Comparison of ENCODE assay signal across 27 cellular contexts in the genomic region with DNA sequence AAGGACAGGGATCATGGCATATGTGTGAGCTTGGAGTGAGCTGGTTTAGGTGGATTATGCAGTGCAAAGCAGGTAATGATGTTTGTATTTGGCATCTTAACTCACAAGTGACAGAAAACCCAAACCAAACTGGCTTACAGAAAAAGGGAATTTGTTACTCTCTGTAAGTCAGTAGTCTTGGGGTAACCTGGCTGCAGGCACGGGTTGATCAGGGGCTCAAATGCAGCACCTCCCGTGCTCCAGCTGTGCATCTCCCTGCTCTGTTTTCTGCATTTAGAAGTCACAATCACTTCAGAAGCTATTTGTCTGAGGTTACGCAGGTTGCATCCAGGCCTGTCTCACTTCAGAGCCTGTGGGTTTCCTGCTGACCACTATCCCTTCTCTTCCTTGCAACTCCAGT.
"Had no signal": no experiment of that assay in that cellular context is flagged by ENCODE, and none has a peak within 500 bp of the region (broad histone marks: within the 10 kb centered on the region; RNA-seq: fewer than 3 reads in every experiment).

No MANE protein-coding gene starts in this region.

- H3K36me3 ChIP-seq: SJCRH30 had no signal

- H3K4me1 ChIP-seq: SJCRH30 had no signal

- H3K9me3 ChIP-seq: SJCRH30, SK-N-SH had no signal

- H3K4me2 ChIP-seq: SK-N-SH had no signal

- DNase-seq: activated B cell treated with CpG ODN at 0.5 μM for 24 hours; activated CD4-positive, alpha-beta T cell treated with anti-CD3 and anti-CD28 coated beads for 4 hours; activated CD4-positive, alpha-beta T cell treated with anti-CD3 and anti-CD28 coated beads, Interleukin-2, amount 50 U/mL, for 1 hour; activated CD4-positive, CD25-positive, alpha-beta regulatory T cell treated with anti-CD3 and anti-CD28 coated beads, Interleukin-2, amount 50 U/mL, for 72 hours; activated CD8-positive, alpha-beta memory T cell treated with anti-CD3 and anti-CD28 coated beads, Interleukin-2, amount 50 U/mL, for 4 hours; activated effector memory CD4-positive, alpha-beta T cell treated with Interleukin-2 at 50 U/mL for 16 hours; activated naive CD4-positive, alpha-beta T cell treated with anti-CD3 and anti-CD28 coated beads, Interleukin-2, amount 10 ng/mL, durations not matched to agents 7 days and 5 days; activated T-cell treated with anti-CD3 and anti-CD28 coated beads for 4 hours; activated T-cell treated with anti-CD3 and anti-CD28 coated beads, Interleukin-2, amount 50 U/mL, for 4 hours; anterior cingulate cortex; caudate nucleus; cerebellar nuclear complex; NCI-H1092 treated with DMSO at 0.1 percent for 48 hours; NCI-H1417 treated with DMSO at 0.1 percent for 48 hours; NCI-H1930; NCI-H2081 treated with DMSO at 0.1 percent for 48 hours; NCI-H345; NCI-H510A; NCI-H526; NCI-H748 treated with DMSO at 0.1 percent for 48 hours; SHP77; SK-N-SH; T-cell; T-helper 17 cell had no signal

- ATAC-seq: Panc1, T-cell, T-helper 17 cell had no signal

- H3K27me3 ChIP-seq: SJCRH30 had no signal

- H3K27ac ChIP-seq: SJCRH30, VCaP had no signal

- H3K4me3 ChIP-seq: SJCRH30 had no signal

- H3K9ac ChIP-seq: SK-N-SH had no signal
